Comparison of ENCODE assay signal across 8 cellular contexts in the genomic region with DNA sequence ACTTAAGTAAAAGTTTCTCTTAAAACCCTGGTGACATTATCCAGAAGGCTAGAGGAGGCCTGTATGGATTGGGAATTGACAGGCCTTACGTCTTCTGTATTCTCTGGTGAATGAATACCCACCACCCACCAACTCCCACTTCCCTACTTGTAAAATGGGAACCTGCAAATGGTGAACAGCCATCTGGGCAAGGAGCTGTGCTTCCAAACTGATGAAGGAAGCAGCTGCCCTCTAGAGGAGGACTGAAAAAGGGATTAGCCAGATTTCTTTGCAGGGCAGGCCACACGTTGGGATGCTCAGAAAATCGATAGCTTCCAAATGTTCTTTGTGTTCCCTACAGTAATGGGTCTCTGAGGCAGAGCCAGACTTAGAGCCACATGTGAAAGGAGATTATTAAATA. TPM values are rescaled to one million over a fixed set of nuclear protein-coding genes. Genes with fewer than 3 reads are reported as not detected.
DNase-seq lines count a peak whose midpoint lies in the region; ATAC-seq, FAIRE-seq and TF ChIP-seq lines count a peak whose summit lies in the region.

No MANE protein-coding gene starts in this region.

- TF ChIP-seq POLR2A in A549 (IDR thresholded peaks at IDR 0.05; ENCODE audit: low read length) (no peak), GM12891 (IDR thresholded peaks at IDR 0.05; ENCODE audit: low read depth, low read length) (no peak)

- intact Hi-C loops in natural killer cell (cut with micrococcal nuclease), result no loop called here

- ATAC-seq in A549 (peak in 1 of 2 experiments; percentile 64; a peak in 2 of 6 replicates), natural killer cell (no peak)
- no peak for ATAC-seq in activated CD8-positive, alpha-beta memory T cell treated with anti-CD3 and anti-CD28 coated beads, Interleukin-2, amount 10 ng/mL, durations not matched to agents 7 days and 5 days

- peak; percentile 0 to 34 for DNase-seq in A549 (ENCODE audit: low read depth in 1 of 2, low spot score in 1 of 2)
- DNase-seq in GM12891 (ENCODE audit: insufficient read length, low spot score), result no peak
- peak; percentile 9 for DNase-seq in RCC 7860 (ENCODE audit: low spot score)
- peak; percentile 38 for DNase-seq in fibroblast of villous mesenchyme (ENCODE audit: low read depth)
- DNase-seq in natural killer cell, result no peak
- no peak for DNase-seq in germinal center (ENCODE audit: low spot score)
- DNase-seq in activated CD8-positive, alpha-beta memory T cell treated with anti-CD3 and anti-CD28 coated beads, Interleukin-2, amount 10 ng/mL, durations not matched to agents 7 days and 5 days, result no peak
- DNase-seq in stimulated activated CD4-positive, alpha-beta T cell treated with anti-CD3 and anti-CD28 coated beads, Interleukin-12 subunit alpha, Interleukin-12 subunit beta, amount 100 ng/mL, for 4 hours, result no peak

- CTCF ChIA-PET in A549 (lab: Yijun Ruan, JAX), result interaction anchor here (0.6 to 1.9 kb wide), 3 partner anchors 112 to 407 kb away, joined by 3 to 5 read pairs (median 5); no protein-coding TSS in a partner anchor
- CTCF ChIA-PET in activated CD8-positive, alpha-beta memory T cell treated with anti-CD3 and anti-CD28 coated beads, Interleukin-2, amount 10 ng/mL, durations not matched to agents 7 days and 5 days (lab: Charles Lee), result interaction anchor here (1.2 kb wide), 1 partner anchor 9 kb away, joined by 3 read pairs; no protein-coding TSS in a partner anchor

- no peak overlapping the region for H3K4me3 Mint-ChIP-seq in natural killer cell
- H3K4me3 Mint-ChIP-seq in activated CD8-positive, alpha-beta memory T cell treated with anti-CD3 and anti-CD28 coated beads, Interleukin-2, amount 10 ng/mL, durations not matched to agents 7 days and 5 days, result no peak overlapping the region

- no peaks in the 10 kb centered on the region for H3K36me3 Mint-ChIP-seq in natural killer cell
- H3K36me3 Mint-ChIP-seq in activated CD8-positive, alpha-beta memory T cell treated with anti-CD3 and anti-CD28 coated beads, Interleukin-2, amount 10 ng/mL, durations not matched to agents 7 days and 5 days, result peaks cover 3% of the 10 kb centered on the region

- H3K27me3 Mint-ChIP-seq in natural killer cell (ENCODE audit: low read depth in 2 of 2), result peaks cover 0 to 13% of the 10 kb centered on the region in 2 donors
- no peaks in the 10 kb centered on the region for H3K27me3 Mint-ChIP-seq in activated CD8-positive, alpha-beta memory T cell treated with anti-CD3 and anti-CD28 coated beads, Interleukin-2, amount 10 ng/mL, durations not matched to agents 7 days and 5 days

- TF ChIP-seq CTCF in A549 (IDR thresholded peaks at IDR 0.05) (peak; percentile 25), fibroblast of villous mesenchyme (IDR thresholded peaks at IDR 0.05; ENCODE audit: insufficient read depth, low read depth, low read length) (peak; percentile 50), natural killer cell (IDR thresholded peaks at IDR 0.05) (no peak)

- POLR2A ChIA-PET in A549 (lab: Yijun Ruan, JAX), result no interaction called here

- H3K4me2 ChIP-seq in A549, result no peak overlapping the region

- peak; percentile 50 for TF ChIP-seq RAD21 in A549 (conservative IDR thresholded peaks at IDR 0.05 in 1 of 2, IDR thresholded peaks at IDR 0.05 in 1 of 2)

- H3K9me3 Mint-ChIP-seq in natural killer cell, result no peaks in the 10 kb centered on the region
- no peaks in the 10 kb centered on the region for H3K9me3 Mint-ChIP-seq in activated CD8-positive, alpha-beta memory T cell treated with anti-CD3 and anti-CD28 coated beads, Interleukin-2, amount 10 ng/mL, durations not matched to agents 7 days and 5 days (ENCODE audit: low read depth)

- H3K4me3 ChIP-seq in A549 (no peak overlapping the region), fibroblast of villous mesenchyme (ENCODE audit: low read depth, low read length) (no peak overlapping the region)

- WGBS in A549 (ENCODE audit: missing lambda C conversion rate), result 5% methylated on average over 3 of the region's 3 CpGs

- FAIRE-seq in A549 (lab: Jason Lieb, UNC) (peak; percentile 78), GM12891 (lab: Jason Lieb, UNC) (peak; percentile 43), RCC 7860 (lab: Jason Lieb, UNC) (no peak)

- no peak overlapping the region for H3K27ac Mint-ChIP-seq in natural killer cell
- no peak overlapping the region for H3K27ac Mint-ChIP-seq in activated CD8-positive, alpha-beta memory T cell treated with anti-CD3 and anti-CD28 coated beads, Interleukin-2, amount 10 ng/mL, durations not matched to agents 7 days and 5 days

- H3K4me1 ChIP-seq in A549, result no peaks in the 10 kb centered on the region

- H3K4me1 Mint-ChIP-seq in natural killer cell, result no peaks in the 10 kb centered on the region
- H3K4me1 Mint-ChIP-seq in activated CD8-positive, alpha-beta memory T cell treated with anti-CD3 and anti-CD28 coated beads, Interleukin-2, amount 10 ng/mL, durations not matched to agents 7 days and 5 days, result peaks cover 3% of the 10 kb centered on the region

- TF ChIP-seq EP300 in A549 (IDR thresholded peaks at IDR 0.05), result no peak

- H3K9me3 ChIP-seq in A549, result no peaks in the 10 kb centered on the region

- no peak overlapping the region for H3K27ac ChIP-seq in A549

TF ChIP-seq in A549, 52 proteins besides CTCF, POLR2A, EP300 and RAD21:
- TF ChIP-seq NFE2L2 (conservative IDR thresholded peaks at IDR 0.05; ENCODE audit: low read length) (no peak), SMC3 (IDR thresholded peaks at IDR 0.05) (peak; percentile 32; the same call in 1 of the 3 replicates)
TF ChIP-seq in A549: peak in this region for 1.

TF ChIP-seq in GM12891, 5 proteins besides CTCF, POLR2A, EP300 and RAD21:
- TF ChIP-seq POU2F2 (IDR thresholded peaks at IDR 0.05; ENCODE audit: low read depth, low read length) (no peak), PAX5 (IDR thresholded peaks at IDR 0.05; ENCODE audit: insufficient read depth, low read length, severe bottlenecking) (no peak), POLR2AphosphoS5 (IDR thresholded peaks at IDR 0.05; ENCODE audit: low read depth, low read length) (no peak), TAF1 (IDR thresholded peaks at IDR 0.05; ENCODE audit: low read depth, low read length) (no peak), SPI1 (IDR thresholded peaks at IDR 0.05; ENCODE audit: low read depth, low read length) (no peak)

RNA-seq across cellular contexts. Expression of a gene that starts 39.3 kb away (rescaled TPM):
- polyA plus RNA-seq in A549 (2011; rRNA removed), result not detected in 2 replicates
- polyA plus RNA-seq in A549 (2012; cell fraction: cytosol; rRNA removed), result not detected in 2 replicates
- polyA plus RNA-seq in A549 (2012; cell fraction: nucleus; rRNA removed), result not detected in 2 replicates
- polyA plus RNA-seq in A549 (2017; fragmentation: RNase III; extraction: RNeasy Plus Mini Kit Qiagen cat#74134 plus additional on column Dnase treatment), result not detected in 3 replicates
- not detected in 2 replicates for polyA minus RNA-seq in A549 (2011; rRNA and poly(A)+ RNA removed)
- not detected for polyA plus RNA-seq in GM12891 (2012; ENCODE audit: low read depth, missing spikeins)
- under 0.01 and 0.32 TPM in 2 replicates for total RNA-seq in fibroblast of villous mesenchyme
- total RNA-seq in natural killer cell, result not detected
- total RNA-seq in activated CD8-positive, alpha-beta memory T cell treated with anti-CD3 and anti-CD28 coated beads, Interleukin-2, amount 10 ng/mL, durations not matched to agents 7 days and 5 days, result under 1 TPM in 1 of 2 experiments, not detected in 1; 0.40 TPM

RNA-seq across cellular contexts. Expression of a gene that starts 49.0 kb away (rescaled TPM):
- not detected in 2 replicates for polyA plus RNA-seq in A549 (2011; rRNA removed)
- not detected in 2 replicates for polyA plus RNA-seq in A549 (2012; cell fraction: cytosol; rRNA removed)
- polyA plus RNA-seq in A549 (2012; cell fraction: nucleus; rRNA removed), result not detected in 2 replicates
- polyA plus RNA-seq in A549 (2017; fragmentation: RNase III; extraction: RNeasy Plus Mini Kit Qiagen cat#74134 plus additional on column Dnase treatment), result not detected in 3 replicates
- not detected in 2 replicates for polyA minus RNA-seq in A549 (2011; rRNA and poly(A)+ RNA removed)
- polyA plus RNA-seq in GM12891 (2012; ENCODE audit: low read depth, missing spikeins), result 0.18 TPM
- under 0.01 and 0.32 TPM in 2 replicates for total RNA-seq in fibroblast of villous mesenchyme
- total RNA-seq in natural killer cell, result not detected
- total RNA-seq in activated CD8-positive, alpha-beta memory T cell treated with anti-CD3 and anti-CD28 coated beads, Interleukin-2, amount 10 ng/mL, durations not matched to agents 7 days and 5 days, result under 1 TPM; 0.12 to 0.14 TPM

Comparison
In these comparisons a context has a peak if more than half of its experiments do, and no peak if none do; other contexts are left out.
1. DNase-seq: peak in A549 (2 of 2), RCC 7860 (single experiment) and fibroblast of villous mesenchyme (single experiment); none in GM12891 (single experiment), natural killer cell (single experiment), germinal center (single experiment), activated CD8-positive, alpha-beta memory T cell treated with anti-CD3 and anti-CD28 coated beads, Interleukin-2, amount 10 ng/mL, durations not matched to agents 7 days and 5 days (single experiment) and stimulated activated CD4-positive, alpha-beta T cell treated with anti-CD3 and anti-CD28 coated beads, Interleukin-12 subunit alpha, Interleukin-12 subunit beta, amount 100 ng/mL, for 4 hours (single experiment).